8 cellular contexts compared by ENCODE assay signal in the genomic region with DNA sequence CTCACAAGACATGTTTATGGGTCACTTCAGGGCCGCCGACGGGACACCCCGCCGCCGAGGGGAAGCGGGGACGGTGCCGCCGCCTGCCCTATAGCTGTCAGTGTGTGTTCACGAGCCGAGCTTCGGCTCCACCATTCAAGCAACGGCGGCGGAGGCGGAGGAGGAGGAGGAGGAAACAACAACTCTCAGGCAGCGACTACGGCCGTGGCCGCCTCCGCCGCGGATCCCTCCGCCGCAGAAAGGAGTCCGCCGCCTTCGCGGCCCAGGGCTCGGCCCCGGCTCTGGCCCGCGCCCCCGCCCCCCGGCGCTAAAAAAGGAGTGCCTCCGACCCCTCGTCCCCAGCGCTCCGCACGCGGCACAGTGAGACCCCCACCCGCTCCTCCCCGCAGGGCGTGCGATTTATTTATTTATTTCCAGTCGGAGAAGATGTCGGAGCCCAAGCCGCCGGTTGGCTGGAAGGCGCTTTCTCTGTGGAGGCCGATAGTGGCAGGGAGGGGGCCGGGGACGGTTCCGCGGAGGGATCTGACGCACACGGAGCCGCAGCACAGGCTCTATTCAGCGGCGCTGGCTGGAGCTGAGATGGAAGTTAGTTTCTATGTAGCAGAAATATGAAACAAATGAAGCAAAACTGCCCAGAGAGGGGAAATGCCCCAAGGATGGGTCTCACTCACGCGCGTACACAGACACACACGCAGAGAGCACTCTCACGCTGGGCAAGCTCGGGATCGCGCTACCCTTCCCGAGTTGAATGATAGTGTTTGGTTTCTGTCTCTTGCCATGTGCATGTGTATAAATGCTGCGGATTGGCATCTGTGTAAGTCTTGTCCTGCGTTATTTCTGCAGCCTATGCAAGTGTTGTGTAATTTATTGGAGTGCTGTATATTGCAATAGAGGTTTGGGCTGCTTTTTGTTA. TPM values are rescaled to one million over a fixed set of nuclear protein-coding genes. Genes with fewer than 3 reads are reported as not detected.
DNase-seq lines count a peak whose midpoint lies in the region; ATAC-seq and TF ChIP-seq lines count a peak whose summit lies in the region.

Gene PHIP (minus strand): TSS at position 198 of the 913 bp plus-strand sequence. CDS start 186 bp downstream, at position 12.

- ATAC-seq in GM19025 (IDR thresholded peaks at IDR 0.05; ENCODE audit: low read depth, unreplicated experiment) (peak; percentile 60), HG03280 (IDR thresholded peaks at IDR 0.05; ENCODE audit: unreplicated experiment) (peak; percentile 61), activated B cell treated with CpG ODN at 0.5 μM for 24 hours (ENCODE audit: low read depth) (peak; percentile 73)

- H3K27me3 Mint-ChIP-seq in activated B cell treated with CpG ODN at 0.5 μM for 24 hours, result peaks cover 3% of the 10 kb centered on the region

- no peaks in the 10 kb centered on the region for H3K9me3 ChIP-seq in spleen

- POLR2A ChIA-PET in activated B cell treated with CpG ODN at 0.5 μM for 24 hours (lab: Charles Lee), result interaction anchor here (0.7 to 2.3 kb wide), 10 partner anchors 17 to 1028 kb away, joined by 3 to 9 read pairs (median 4); partner anchors contain the start of genes BCKDHB, HMGN3, IRAK1BP1 and LCA5

- intact Hi-C loops in activated B cell treated with CpG ODN at 0.5 μM for 24 hours (cut with micrococcal nuclease) (loop anchor here (1.0 to 2.0 kb wide), 5 partner anchors 156 to 1028 kb away; partner anchors contain the start of genes BCKDHB, HMGN3, IRAK1BP1 and LCA5), spleen (cut with DNase I; ENCODE audit: low total_unique reads) (loop anchor here (5.0 to 10.0 kb wide), 2 partner anchors 154 to 456 kb away; partner anchors contain the start of genes HMGN3 and LCA5)

- H3K4me1 ChIP-seq in spleen, result peaks cover 15 to 51% (median 44%) of the 10 kb centered on the region in 6 donors

- CTCF ChIA-PET in activated B cell treated with CpG ODN at 0.5 μM for 24 hours (lab: Charles Lee), result no interaction called here

- peaks cover 22% of the 10 kb centered on the region for H3K36me3 Mint-ChIP-seq in activated B cell treated with CpG ODN at 0.5 μM for 24 hours (ENCODE audit: low read depth)

- 0 to 1% (median 0%) methylated on average over 31 to 73 of the region's 73 CpGs for WGBS in spleen, 5 donors

- H3K27ac ChIP-seq in spleen, result peak within 1 kb of the TSS; percentile 97 to 99 (median 98)

- no peaks in the 10 kb centered on the region for H3K36me3 ChIP-seq in spleen

- H3K4me3 ChIP-seq in AG09309 (ENCODE audit: control insufficient read depth, low read depth, low read length), result peak within 1 kb of the TSS; percentile 79
- H3K4me3 ChIP-seq in cardiac fibroblast (replicated peaks in 1 of 2; ENCODE audit: low read depth in 2 of 2, low read length in 2 of 2), result peak within 1 kb of the TSS; percentile 77 to 80
- peak within 1 kb of the TSS; percentile 68 to 95 (median 82) for H3K4me3 ChIP-seq in spleen

- H3K4me3 Mint-ChIP-seq in activated B cell treated with CpG ODN at 0.5 μM for 24 hours, result peak within 1 kb of the TSS; percentile 87

- H3K4me1 Mint-ChIP-seq in activated B cell treated with CpG ODN at 0.5 μM for 24 hours, result peaks cover 43% of the 10 kb centered on the region

- TF ChIP-seq CTCF in AG09309 (IDR thresholded peaks at IDR 0.05; ENCODE audit: control insufficient read depth, insufficient read depth, low read depth, low read length, missing control alignments), result no peak
- no peak for TF ChIP-seq CTCF in activated B cell treated with CpG ODN at 0.5 μM for 24 hours (IDR thresholded peaks at IDR 0.05)
- no peak for TF ChIP-seq CTCF in cardiac fibroblast (IDR thresholded peaks at IDR 0.05; ENCODE audit: low read depth, low read length)
- peak in 5 of 11 experiments; percentile 10 to 44 (median 15) for TF ChIP-seq CTCF in spleen (IDR thresholded peaks at IDR 0.05 in 8 of 11, conservative IDR thresholded peaks at IDR 0.05 in 3 of 11)

- H3K27me3 ChIP-seq in spleen (replicated peaks in 1 of 7), result no peaks in the 10 kb centered on the region

- DNase-seq in AG09309 (ENCODE audit: low read depth) (peak; percentile 95), NCI-H345 (lab: John Stamatoyannopoulos, UW) (peak; percentile 97), activated B cell treated with CpG ODN at 0.5 μM for 24 hours (peak; percentile 93), cardiac fibroblast (ENCODE audit: low read depth in 2 of 2) (peak; percentile 98 to 99), inferior parietal cortex (ENCODE audit: extremely low spot score) (peak; percentile 89), spleen (peak; percentile 98)

- peak in 2 of 3 donors; percentile 54 to 66 for TF ChIP-seq POLR2A in spleen (IDR thresholded peaks at IDR 0.05)

- H3K27ac Mint-ChIP-seq in activated B cell treated with CpG ODN at 0.5 μM for 24 hours, result peak within 1 kb of the TSS; percentile 96

- H3K9me3 Mint-ChIP-seq in activated B cell treated with CpG ODN at 0.5 μM for 24 hours, result no peaks in the 10 kb centered on the region

RNA-seq across cellular contexts. Expression of gene PHIP, which starts in this region (rescaled TPM):
- total RNA-seq in activated B cell treated with CpG ODN at 0.5 μM for 24 hours (27.7 and 32.3 TPM in 2 replicates), spleen (10 to 100 TPM; 34.4 to 51.3 (median 38.5) TPM)
- 1 to 10 TPM; 7.8 to 9.8 (median 8.2) TPM for polyA plus RNA-seq in spleen

Comparison
In these comparisons a context has a peak if more than half of its experiments do, and no peak if none do; other contexts are left out.
1. Peak in every context shown above with its lines: DNase-seq, ATAC-seq, H3K4me3 ChIP-seq and H3K27ac ChIP-seq.